In genomic region chr6:34350100-34350936, GRCh38 we compare ENCODE assay signal across 2 cellular contexts.
TF ChIP-seq lines count a peak whose summit lies in the region.

No MANE protein-coding gene starts in this region.

TF ChIP-seq in IMR-90, 13 proteins besides CTCF, POLR2A, EP300 and RAD21:
- TF ChIP-seq MXI1 (IDR thresholded peaks at IDR 0.05; ENCODE audit: borderline replicate concordance, low read depth, low read length) (no peak), CEBPB (IDR thresholded peaks at IDR 0.05; ENCODE audit: low read depth, low read length) (peak; percentile 46)

TF ChIP-seq in SK-N-SH, 30 proteins besides CTCF, POLR2A, EP300 and RAD21:
- TF ChIP-seq IRF3 (IDR thresholded peaks at IDR 0.05; ENCODE audit: low read depth, low read length) (no peak), GATA2 (CRISPR knock-in tag; IDR thresholded peaks at IDR 0.05) (peak; percentile 73), MAX (IDR thresholded peaks at IDR 0.05; ENCODE audit: low read depth) (no peak), RCOR1 (IDR thresholded peaks at IDR 0.05; ENCODE audit: low read length) (peak; percentile 55; the same call in 1 of the 2 replicates), MXI1 (IDR thresholded peaks at IDR 0.05; ENCODE audit: low read depth, low read length) (peak; percentile 43; the same call in 1 of the 2 replicates), RXRA (IDR thresholded peaks at IDR 0.05; ENCODE audit: borderline replicate concordance, low read depth) (no peak), CHD2 (IDR thresholded peaks at IDR 0.05; ENCODE audit: low read length, partially characterized antibody) (peak; percentile 36)
TF ChIP-seq in SK-N-SH: peak in this region for 4.
